In the genomic region with DNA sequence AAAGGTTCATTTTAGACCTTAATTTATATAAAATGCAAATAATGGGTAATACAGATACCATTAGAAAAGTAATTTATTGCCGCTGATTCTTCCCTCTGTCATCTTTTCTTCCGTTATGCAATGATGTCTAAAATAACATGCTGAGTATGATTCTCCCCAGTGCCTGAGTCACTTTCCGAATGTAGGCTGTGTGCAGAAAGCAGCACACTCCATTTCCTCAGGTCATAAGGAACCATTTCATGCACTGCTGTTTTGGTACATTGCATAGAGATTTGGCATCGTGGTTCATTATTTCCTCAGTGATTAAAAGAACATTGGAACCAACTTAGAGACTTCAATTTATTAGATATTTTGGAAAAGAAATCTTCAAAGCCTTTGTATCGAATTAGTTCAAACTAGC, we compare ENCODE assay signal across 13 cellular contexts.
DNase-seq lines count a peak whose midpoint lies in the region; ATAC-seq, FAIRE-seq and TF ChIP-seq lines count a peak whose summit lies in the region.
"Had no signal": no experiment of that assay in that cellular context is flagged by ENCODE, and none has a peak within 500 bp of the region (broad histone marks: within the 10 kb centered on the region; RNA-seq: fewer than 3 reads in every experiment).

No MANE protein-coding gene starts in this region.

- no peak overlapping the region for H2AFZ ChIP-seq in keratinocyte (ENCODE audit: control insufficient read depth, low read length)

- DNase-seq in AG08395 (ENCODE audit: low spot score) (peak; percentile 28), HTR-8/SVneo (ENCODE audit: insufficient read length, low spot score) (peak; percentile 7), choroid plexus epithelial cell (ENCODE audit: low read depth) (peak; percentile 80), keratinocyte (ENCODE audit: low read depth, low spot score) (no peak), SKM-1 treated with dmso at 0.1 percent for 144 hours (lab: John Stamatoyannopoulos, UW; ENCODE audit: unreplicated experiment) (no peak), NCI-H2227 treated with DMSO at 0.1 percent for 48 hours (lab: John Stamatoyannopoulos, UW) (no peak), NCI-H1436 (lab: John Stamatoyannopoulos, UW) (no peak)
- DNase-seq in activated CD8-positive, alpha-beta memory T cell treated with anti-CD3 and anti-CD28 coated beads, Interleukin-2, amount 10 ng/mL, durations not matched to agents 7 days and 5 days: no peak
- DNase-seq: activated naive CD8-positive, alpha-beta T cell treated with anti-CD3 and anti-CD28 coated beads, Interleukin-2, amount 50 U/mL, for 24 hours; DND-41; NCI-H2081 treated with DMSO at 0.1 percent for 48 hours had no signal

- no peaks in the 10 kb centered on the region for H3K79me2 ChIP-seq in keratinocyte (ENCODE audit: control insufficient read depth, insufficient read depth, low read length)

- H3K4me1 Mint-ChIP-seq in activated CD8-positive, alpha-beta memory T cell treated with anti-CD3 and anti-CD28 coated beads, Interleukin-2, amount 10 ng/mL, durations not matched to agents 7 days and 5 days: no peaks in the 10 kb centered on the region
- H3K4me1 Mint-ChIP-seq: activated naive CD8-positive, alpha-beta T cell treated with anti-CD3 and anti-CD28 coated beads, Interleukin-2, amount 50 U/mL, for 24 hours; B cell; memory B cell had no signal

- no peaks in the 10 kb centered on the region for H3K27me3 ChIP-seq in keratinocyte (ENCODE audit: control insufficient read depth, extremely low read depth, insufficient read depth, low read length)

- ATAC-seq in activated CD8-positive, alpha-beta memory T cell treated with anti-CD3 and anti-CD28 coated beads, Interleukin-2, amount 10 ng/mL, durations not matched to agents 7 days and 5 days: no peak
- ATAC-seq: activated naive CD8-positive, alpha-beta T cell treated with anti-CD3 and anti-CD28 coated beads, Interleukin-2, amount 50 U/mL, for 24 hours had no signal

- no peak for FAIRE-seq in HTR-8/SVneo (lab: Jason Lieb, UNC)
- FAIRE-seq in keratinocyte (lab: Jason Lieb, UNC): peak; percentile 79

- H3K27me3 Mint-ChIP-seq in activated CD8-positive, alpha-beta memory T cell treated with anti-CD3 and anti-CD28 coated beads, Interleukin-2, amount 10 ng/mL, durations not matched to agents 7 days and 5 days: no peaks in the 10 kb centered on the region
- H3K27me3 Mint-ChIP-seq: activated naive CD8-positive, alpha-beta T cell treated with anti-CD3 and anti-CD28 coated beads, Interleukin-2, amount 50 U/mL, for 24 hours; B cell; memory B cell had no signal

- no peaks in the 10 kb centered on the region for H4K20me1 ChIP-seq in keratinocyte (ENCODE audit: control insufficient read depth, extremely low read depth, insufficient read depth, low read length)

- no peak for TF ChIP-seq CTCF in choroid plexus epithelial cell (conservative IDR thresholded peaks at IDR 0.05; ENCODE audit: low read depth, low read length)
- TF ChIP-seq CTCF in keratinocyte (optimal IDR thresholded peaks at IDR 0.05 in 1 of 3, IDR thresholded peaks at IDR 0.05 in 1 of 3, conservative IDR thresholded peaks at IDR 0.05 in 1 of 3; ENCODE audit: extremely low read depth in 1 of 3, insufficient read depth in 2 of 3, low read length in 3 of 3): no peak

- dilution Hi-C loops in keratinocyte (cut with MboI; ENCODE audit: extremely low pct_ligation_motif_present, low sequenced_read_pairs): no loop called here

- H3K4me3 ChIP-seq in choroid plexus epithelial cell (ENCODE audit: low read depth, low read length) (no peak overlapping the region), keratinocyte (ENCODE audit: control insufficient read depth in 2 of 3, extremely low read depth in 1 of 3, insufficient read depth in 2 of 3, low read depth in 1 of 3, low read length in 3 of 3) (no peak overlapping the region)

- H3K9me3 ChIP-seq in keratinocyte (ENCODE audit: control insufficient read depth, low read depth, low read length): no peaks in the 10 kb centered on the region

- H3K9me3 Mint-ChIP-seq in activated CD8-positive, alpha-beta memory T cell treated with anti-CD3 and anti-CD28 coated beads, Interleukin-2, amount 10 ng/mL, durations not matched to agents 7 days and 5 days (ENCODE audit: low read depth): peaks cover 11% of the 10 kb centered on the region

- H3K27ac ChIP-seq in keratinocyte (ENCODE audit: control insufficient read depth, insufficient read depth, low read length): no peak overlapping the region

- H3K9ac ChIP-seq in keratinocyte (ENCODE audit: control insufficient read depth, extremely low read depth, insufficient read depth, low read length): no peak overlapping the region

- H3K36me3 Mint-ChIP-seq in activated CD8-positive, alpha-beta memory T cell treated with anti-CD3 and anti-CD28 coated beads, Interleukin-2, amount 10 ng/mL, durations not matched to agents 7 days and 5 days: no peaks in the 10 kb centered on the region
- H3K36me3 Mint-ChIP-seq: memory B cell had no signal

- no peak overlapping the region for H3K4me2 ChIP-seq in keratinocyte (ENCODE audit: control insufficient read depth, extremely low read depth, insufficient read depth, low read depth, low read length)

- H3K9me1 ChIP-seq in keratinocyte (ENCODE audit: control insufficient read depth, extremely low read depth, insufficient read depth, low read length): no peaks in the 10 kb centered on the region

- H3K36me3 ChIP-seq in keratinocyte (ENCODE audit: control insufficient read depth in 2 of 2, extremely low read depth in 1 of 2, insufficient read depth in 2 of 2, low read length in 2 of 2): no peaks in the 10 kb centered on the region

- H3K4me1 ChIP-seq in keratinocyte (ENCODE audit: control insufficient read depth, extremely low read depth, insufficient read depth, low read length): no peaks in the 10 kb centered on the region

- H3K4me3 Mint-ChIP-seq in activated CD8-positive, alpha-beta memory T cell treated with anti-CD3 and anti-CD28 coated beads, Interleukin-2, amount 10 ng/mL, durations not matched to agents 7 days and 5 days: no peak overlapping the region
- H3K4me3 Mint-ChIP-seq: activated naive CD8-positive, alpha-beta T cell treated with anti-CD3 and anti-CD28 coated beads, Interleukin-2, amount 50 U/mL, for 24 hours; B cell; memory B cell had no signal

- no peak overlapping the region for H3K27ac Mint-ChIP-seq in activated CD8-positive, alpha-beta memory T cell treated with anti-CD3 and anti-CD28 coated beads, Interleukin-2, amount 10 ng/mL, durations not matched to agents 7 days and 5 days
- H3K27ac Mint-ChIP-seq: activated naive CD8-positive, alpha-beta T cell treated with anti-CD3 and anti-CD28 coated beads, Interleukin-2, amount 50 U/mL, for 24 hours; B cell; memory B cell had no signal

- CTCF ChIA-PET in activated CD8-positive, alpha-beta memory T cell treated with anti-CD3 and anti-CD28 coated beads, Interleukin-2, amount 10 ng/mL, durations not matched to agents 7 days and 5 days (lab: Charles Lee): no interaction called here

Comparison
In these comparisons a context has a peak if more than half of its experiments do, and no peak if none do; other contexts are left out.
1. DNase-seq: peak in AG08395 (single experiment), HTR-8/SVneo (single experiment) and choroid plexus epithelial cell (single experiment); none in keratinocyte (single experiment), SKM-1 treated with dmso at 0.1 percent for 144 hours (single experiment), activated CD8-positive, alpha-beta memory T cell treated with anti-CD3 and anti-CD28 coated beads, Interleukin-2, amount 10 ng/mL, durations not matched to agents 7 days and 5 days (single experiment), NCI-H2227 treated with DMSO at 0.1 percent for 48 hours (single experiment) and NCI-H1436 (single experiment).